ENCODE assay signal across 8 cellular contexts in the genomic region with DNA sequence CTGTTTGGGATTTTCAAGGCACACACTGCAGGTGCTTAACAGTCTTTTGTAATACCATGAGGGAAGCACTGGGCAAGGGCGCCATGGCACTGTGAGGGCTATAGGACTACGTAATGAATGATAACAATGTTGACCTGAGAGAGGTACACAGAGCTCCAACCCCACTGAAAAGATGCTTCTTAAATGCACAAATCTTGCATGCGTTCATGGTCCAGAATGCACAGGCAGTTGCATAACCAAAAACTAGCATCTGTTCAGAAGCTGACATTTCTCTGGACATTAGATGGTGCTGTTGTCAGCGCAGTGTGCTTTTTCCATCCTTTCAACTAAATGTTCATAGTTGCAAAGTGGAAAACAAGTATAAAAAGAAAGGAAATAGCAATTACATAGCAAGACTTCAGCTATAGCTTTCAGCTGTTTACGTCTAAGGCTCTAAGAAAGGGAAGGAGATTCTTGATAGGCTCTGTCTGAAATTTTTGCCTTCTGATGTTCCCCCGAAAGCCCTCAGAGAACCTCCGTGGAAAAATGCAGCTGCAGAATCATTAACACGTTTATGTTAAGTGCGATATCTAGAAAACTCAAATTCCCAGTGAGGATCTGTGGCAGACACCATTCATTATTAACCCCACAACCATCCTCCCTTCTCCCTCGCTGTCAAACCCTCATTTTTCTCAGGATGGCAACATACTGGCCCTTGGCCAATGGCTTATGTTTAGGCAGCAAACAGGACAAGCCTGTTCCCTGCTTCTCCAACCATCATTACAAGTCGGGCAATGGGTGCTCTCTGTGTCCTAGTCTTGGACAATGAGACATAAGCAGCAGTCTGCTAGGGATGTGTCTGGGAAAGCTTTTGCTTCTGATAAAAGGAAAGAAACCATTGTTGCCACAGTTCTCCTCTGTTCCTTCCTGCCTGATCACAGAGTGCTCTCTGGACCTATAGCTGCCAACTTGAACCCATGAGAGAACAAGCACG. TPM values are rescaled to one million over a fixed set of nuclear protein-coding genes. Genes with fewer than 3 reads are reported as not detected.
A peak's percentile ranks its signal among the peaks of the same experiment; 100 is the strongest.
DNase-seq lines count a peak whose midpoint lies in the region; ATAC-seq and TF ChIP-seq lines count a peak whose summit lies in the region.

No MANE protein-coding gene starts in this region.

- H3K4me2 ChIP-seq in H9 (ENCODE audit: insufficient read depth, insufficient read length, low read length) = no peak overlapping the region

- no peaks in the 10 kb centered on the region for H3K9me3 Mint-ChIP-seq in CD4-positive, alpha-beta T cell
- H3K9me3 Mint-ChIP-seq in H9 = no peaks in the 10 kb centered on the region; a peak in 1 of 5 replicates

- no peaks in the 10 kb centered on the region for H3K27me3 ChIP-seq in CD4-positive, alpha-beta T cell (ENCODE audit: control insufficient read depth, insufficient read depth, low read length)
- H3K27me3 ChIP-seq in H9 (ENCODE audit: insufficient read depth, low read length) (peaks cover 9% of the 10 kb centered on the region; the same call in 1 of the 2 replicates), Peyer's patch (no peaks in the 10 kb centered on the region), vagina (no peaks in the 10 kb centered on the region)

- H3K4me1 Mint-ChIP-seq in CD4-positive, alpha-beta T cell (ENCODE audit: low read depth) = peaks cover 41% of the 10 kb centered on the region
- H3K4me1 Mint-ChIP-seq in H9 = peaks cover 27 to 32% of the 10 kb centered on the region in 2 experiments

- no peak overlapping the region for H3K14ac ChIP-seq in H9 (ENCODE audit: insufficient read depth, low read length)

- no peak overlapping the region for H3K4ac ChIP-seq in H9 (ENCODE audit: low read depth, low read length)

- no CpG with 5 or more reads among the region's 12 CpGs for WGBS in H9 (ENCODE audit: extremely low coverage, insufficient read length, low lambda C conversion rate)

- H4K5ac ChIP-seq in H9 (ENCODE audit: insufficient read length, low read depth, low read length) = no peak overlapping the region

- intact Hi-C loops in CD4-positive, alpha-beta T cell (cut with DNase I, micrococcal nuclease) = loop anchor here in 1 of 2 experiments (5.0 kb wide), 1 partner anchor 930 kb away; no protein-coding TSS in a partner anchor
- intact Hi-C loops in vagina (cut with DNase I) = no loop called here

- H2AK5ac ChIP-seq in H9 (ENCODE audit: insufficient read length, low read length) = no peak overlapping the region

- TF ChIP-seq CTCF in CD4-positive, alpha-beta T cell (IDR thresholded peaks at IDR 0.05) = peak; percentile 50
- TF ChIP-seq CTCF in H9 (conservative IDR thresholded peaks at IDR 0.05) = peak; percentile 40; the same call in 2 of the 3 replicates
- peak in 4 of 6 experiments; percentile 47 to 76 (median 70) for TF ChIP-seq CTCF in Peyer's patch (IDR thresholded peaks at IDR 0.05)
- TF ChIP-seq CTCF in choroid plexus epithelial cell (conservative IDR thresholded peaks at IDR 0.05; ENCODE audit: low read depth, low read length) = peak; percentile 83
- TF ChIP-seq CTCF in vagina (IDR thresholded peaks at IDR 0.05) = peak; percentile 56 to 79 (median 59)

- H2BK12ac ChIP-seq in H9 (ENCODE audit: insufficient read length, low read depth, low read length) = no peak overlapping the region

- H3K36me3 ChIP-seq in Peyer's patch (no peaks in the 10 kb centered on the region), vagina (no peaks in the 10 kb centered on the region)

- POLR2A ChIA-PET in CD4-positive, alpha-beta T cell (lab: Charles Lee) = interaction anchor here (0.8 to 2.6 kb wide), 8 partner anchors 9 to 597 kb away, joined by 3 to 25 read pairs (median 4); partner anchors contain the start of genes COA6, IRF2BP2 and TARBP1

- no peak overlapping the region for H2BK5ac ChIP-seq in H9 (ENCODE audit: insufficient read length, low read length)

- H3T11ph ChIP-seq in H9 (ENCODE audit: low read length) = no peak overlapping the region

- H3K56ac ChIP-seq in H9 (ENCODE audit: insufficient read length, low read depth, low read length) = no peak overlapping the region

- TF ChIP-seq POLR2A in Peyer's patch (IDR thresholded peaks at IDR 0.05) (no peak), vagina (IDR thresholded peaks at IDR 0.05) (no peak)

- H3K27ac Mint-ChIP-seq in CD4-positive, alpha-beta T cell = peak overlapping the region; percentile 31
- no peak overlapping the region for H3K27ac Mint-ChIP-seq in H9

- peak overlapping the region; percentile 17 for H3K4me3 Mint-ChIP-seq in CD4-positive, alpha-beta T cell
- H3K4me3 Mint-ChIP-seq in H9 = no peak overlapping the region

- no peak overlapping the region for H4K91ac ChIP-seq in H9 (ENCODE audit: insufficient read length, low read depth, low read length)

- no peak overlapping the region for H2BK120ac ChIP-seq in H9 (ENCODE audit: low read depth, low read length, poor library complexity, severe bottlenecking)

- H4K20me1 ChIP-seq in H9 (ENCODE audit: control insufficient read depth, insufficient read depth, insufficient read length) = no peaks in the 10 kb centered on the region

- peaks cover 2% of the 10 kb centered on the region for H3K4me1 ChIP-seq in H9 (ENCODE audit: insufficient read depth, low read length)
- peaks cover 0 to 5% (median 2%) of the 10 kb centered on the region in 4 donors for H3K4me1 ChIP-seq in Peyer's patch
- H3K4me1 ChIP-seq in vagina = peaks cover 11% of the 10 kb centered on the region

- no peaks in the 10 kb centered on the region for H3K36me3 Mint-ChIP-seq in CD4-positive, alpha-beta T cell (ENCODE audit: low read depth)
- H3K36me3 Mint-ChIP-seq in H9 (ENCODE audit: insufficient read depth in 1 of 3, low read depth in 3 of 3) = no peaks in the 10 kb centered on the region

- no peaks in the 10 kb centered on the region for H3K79me2 ChIP-seq in H9 (ENCODE audit: insufficient read depth, low read length)

- no peaks in the 10 kb centered on the region for H3K9me3 ChIP-seq in CD4-positive, alpha-beta T cell (ENCODE audit: control insufficient read depth, low read length)
- no peaks in the 10 kb centered on the region for H3K9me3 ChIP-seq in H9 (ENCODE audit: control insufficient read depth, low read depth, low read length)
- no peaks in the 10 kb centered on the region for H3K9me3 ChIP-seq in Peyer's patch
- H3K9me3 ChIP-seq in vagina = no peaks in the 10 kb centered on the region

- H3K23ac ChIP-seq in H9 (ENCODE audit: insufficient read length, low read depth, low read length) = no peak overlapping the region

- ATAC-seq in CD4-positive, alpha-beta T cell (ENCODE audit: poor library complexity) = peak; percentile 81
- ATAC-seq in GM21737 (IDR thresholded peaks at IDR 0.05; ENCODE audit: unreplicated experiment) (no peak), HG02884 (IDR thresholded peaks at IDR 0.05; ENCODE audit: unreplicated experiment) (no peak)

- H2BK15ac ChIP-seq in H9 (ENCODE audit: low read depth, low read length) = no peak overlapping the region

- no peak overlapping the region for H2AFZ ChIP-seq in H9 (ENCODE audit: low read length)

- CTCF ChIA-PET in CD4-positive, alpha-beta T cell (lab: Charles Lee) = interaction anchor here (0.8 to 1.6 kb wide), 3 partner anchors 8 to 597 kb away, joined by 3 to 8 read pairs (median 3); partner anchors contain the start of gene TARBP1

- no peak overlapping the region for H2BK20ac ChIP-seq in H9 (ENCODE audit: low read depth, low read length, poor library complexity, severe bottlenecking)

- DNase-seq in CD4-positive, alpha-beta T cell = peak in 2 of 10 experiments; percentile 6 to 10
- DNase-seq in H9 (no peak), Peyer's patch (no peak), choroid plexus epithelial cell (ENCODE audit: low read depth) (peak; percentile 93), lung microvascular endothelial cell (ENCODE audit: low read depth in 2 of 2) (peak; percentile 70 to 82), vagina (ENCODE audit: extremely low spot score in 2 of 2) (peak in 1 of 2 donors; percentile 56)

- H3K4me3 ChIP-seq in Peyer's patch (no peak overlapping the region), choroid plexus epithelial cell (ENCODE audit: low read depth, low read length) (no peak overlapping the region), vagina (no peak overlapping the region)

- H3K27me3 Mint-ChIP-seq in CD4-positive, alpha-beta T cell = no peaks in the 10 kb centered on the region
- peaks cover 60% of the 10 kb centered on the region for H3K27me3 Mint-ChIP-seq in H9 (ENCODE audit: low read depth)

- H3K9ac ChIP-seq in H9 (ENCODE audit: extremely low read depth, insufficient read length, low read length) = no peak overlapping the region

- H3K23me2 ChIP-seq in H9 (ENCODE audit: insufficient read length, low read depth, low read length, poor library complexity, severe bottlenecking) = no peaks in the 10 kb centered on the region

- H3K18ac ChIP-seq in H9 (ENCODE audit: insufficient read length, low read depth, low read length) = no peak overlapping the region

- no peaks in the 10 kb centered on the region for H3K79me1 ChIP-seq in H9 (ENCODE audit: insufficient read depth, low read depth, low read length, poor library complexity, severe bottlenecking)

- no peak overlapping the region for H3K27ac ChIP-seq in CD4-positive, alpha-beta T cell (ENCODE audit: low read depth, low read length)
- H3K27ac ChIP-seq in H9 (ENCODE audit: insufficient read length, low read depth, low read length) = no peak overlapping the region
- H3K27ac ChIP-seq in Peyer's patch = no peak overlapping the region
- peak overlapping the region; percentile 36 for H3K27ac ChIP-seq in vagina

- no peak overlapping the region for H4K8ac ChIP-seq in H9 (replicated peaks; ENCODE audit: insufficient read length, low read depth, low read length)

RNA-seq across cellular contexts. Expression of gene TARBP1, which starts 8.2 kb away (rescaled TPM):
- 10 to 100 TPM; 38.4 to 40.9 TPM for total RNA-seq in CD4-positive, alpha-beta T cell
- total RNA-seq in H9 (2021) (19.6 and 20.2 TPM in 2 replicates), Peyer's patch (10 to 100 TPM; 19.3 to 52.0 (median 36.3) TPM), lung microvascular endothelial cell (10.7 and 13.5 TPM in 2 replicates), vagina (20.9 TPM)

Comparison
In these comparisons a context has a peak if more than half of its experiments do, and no peak if none do; other contexts are left out.
1. DNase-seq: peak in choroid plexus epithelial cell (single experiment) and lung microvascular endothelial cell (2 of 2); none in H9 (single experiment) and Peyer's patch (0 of 3).
2. Peak in every context shown above with its lines, with median percentiles within 50 percentile points of each other: CTCF ChIP-seq.